ENCODE assay signal across 19 cellular contexts in genomic region chr6:2042951-2043648, GRCh38.
"Had no signal": no experiment of that assay in that cellular context is flagged by ENCODE, and none has a peak within 500 bp of the region (broad histone marks: within the 10 kb centered on the region; RNA-seq: fewer than 3 reads in every experiment).

No MANE protein-coding gene starts in this region.

- H3K27ac ChIP-seq: lower lobe of right lung, prostate gland, sigmoid colon, skin epidermis, thoracic aorta, transverse colon, upper lobe of right lung, uterus had no signal

- DNase-seq: cortex of kidney; head of caudate nucleus; left ventricle myocardium superior; lower lobe of right lung; mucosa of descending colon; naive thymus-derived CD8-positive, alpha-beta T cell; nephron progenitor cell; nucleus accumbens; right cardiac atrium; sigmoid colon; stimulated activated CD4-positive, alpha-beta T cell treated with anti-CD3 and anti-CD28 coated beads, Interleukin-15, amount 100 ng/mL, for 24 hours; stimulated activated CD4-positive, alpha-beta T cell treated with anti-CD3 and anti-CD28 coated beads, Interleukin-2, amount 100 ng/mL, for 48 hours; stimulated activated naive B cell treated with anti-CD40 and anti-IgM and Interleukin-4, amounts not matched to agents 10 μg/mL and 1 μg/mL and 100 μg/mL, for 72 hours; transverse colon; upper lobe of right lung; uterus had no signal

- H3K27me3 ChIP-seq: sigmoid colon, transverse colon, upper lobe of right lung, uterus had no signal

- H3K36me3 ChIP-seq: lower lobe of right lung, prostate gland, sigmoid colon, thoracic aorta, transverse colon, upper lobe of right lung, uterus had no signal

- H3K4me3 ChIP-seq: lower lobe of right lung, mucosa of descending colon, prostate gland, sigmoid colon, skin epidermis, thoracic aorta, transverse colon, upper lobe of right lung, uterus had no signal

- H3K4me1 ChIP-seq: lower lobe of right lung, prostate gland, sigmoid colon, transverse colon, upper lobe of right lung, uterus had no signal

- ATAC-seq: left ventricle myocardium superior; lower lobe of right lung; mucosa of descending colon; naive thymus-derived CD8-positive, alpha-beta T cell; right cardiac atrium; stimulated activated naive B cell treated with anti-CD40 and anti-IgM and Interleukin-4, amounts not matched to agents 10 μg/mL and 1 μg/mL and 100 μg/mL, for 72 hours; upper lobe of right lung had no signal

- H3K9me3 ChIP-seq: lower lobe of right lung, mucosa of descending colon, prostate gland, thoracic aorta, transverse colon, upper lobe of right lung, uterus had no signal
